ENCODE assay signal across 8 cellular contexts in the genomic region with DNA sequence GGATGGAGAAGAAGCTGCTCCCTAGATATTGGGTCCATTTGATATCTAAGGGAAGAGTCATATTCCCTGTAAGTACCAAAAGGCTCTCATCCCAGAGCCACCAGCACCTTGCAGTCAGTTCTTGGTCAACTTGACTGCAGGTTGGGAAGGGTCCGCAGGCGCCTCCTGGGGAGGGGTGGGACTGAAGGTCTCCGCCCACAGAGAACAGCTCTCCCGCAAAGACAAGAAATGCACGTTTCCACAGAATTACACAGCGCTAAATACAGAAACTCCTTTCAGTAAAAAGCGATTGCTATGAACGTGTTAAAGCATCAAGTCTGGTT. TPM values are rescaled to one million over a fixed set of nuclear protein-coding genes. Genes with fewer than 3 reads are reported as not detected.
A peak's percentile ranks its signal among the peaks of the same experiment; 100 is the strongest.
DNase-seq lines count a peak whose midpoint lies in the region; ATAC-seq and TF ChIP-seq lines count a peak whose summit lies in the region.

No MANE protein-coding gene starts in this region.

- H3K27me3 ChIP-seq in CD8-positive, alpha-beta memory T cell (ENCODE audit: insufficient read depth, low read length, poor library complexity, severe bottlenecking) = no peaks in the 10 kb centered on the region
- H3K27me3 ChIP-seq in PC-3 (ENCODE audit: low read length) = no peaks in the 10 kb centered on the region
- H3K27me3 ChIP-seq in ovary = no peaks in the 10 kb centered on the region

- H3K4me3 ChIP-seq in CD8-positive, alpha-beta memory T cell (ENCODE audit: low read length) = peak overlapping the region; percentile 67
- H3K4me3 ChIP-seq in PC-3 (ENCODE audit: low read length) = peak overlapping the region; percentile 79
- peak overlapping the region; percentile 89 for H3K4me3 ChIP-seq in ovary

- TSS peak; percentile 74 for BruUV-seq in PC-3 (replicated peaks; lab: Mats Ljungman, UMichigan)

- H2AFZ ChIP-seq in PC-3 (ENCODE audit: low read length) = peak overlapping the region; percentile 87

- peak overlapping the region; percentile 99 for H3K4me2 ChIP-seq in PC-3 (ENCODE audit: low read length)

- peaks cover 0 to 13% (median 0%) of the 10 kb centered on the region in 3 donors for H3K36me3 Mint-ChIP-seq in CD8-positive, alpha-beta memory T cell

- no peaks in the 10 kb centered on the region for H3K9me2 ChIP-seq in PC-3 (replicated peaks; ENCODE audit: low read length)

- TF ChIP-seq POLR2A in ovary (IDR thresholded peaks at IDR 0.05) = no peak

- H3K4me1 ChIP-seq in CD8-positive, alpha-beta memory T cell (ENCODE audit: insufficient read depth, low read length) = peaks cover 37% of the 10 kb centered on the region
- peaks cover 17% of the 10 kb centered on the region for H3K4me1 ChIP-seq in PC-3 (ENCODE audit: insufficient read depth, low read length)
- peaks cover 4% of the 10 kb centered on the region for H3K4me1 ChIP-seq in ovary (ENCODE audit: insufficient read depth)

- peak overlapping the region; percentile 85 to 96 (median 93) for H3K27ac Mint-ChIP-seq in CD8-positive, alpha-beta memory T cell

- POLR2A ChIA-PET in CD8-positive, alpha-beta memory T cell (lab: Charles Lee) = interaction anchor here (0.6 to 5.0 kb wide), 10 partner anchors 9 to 508 kb away, joined by 3 to 46 read pairs (median 8); partner anchors contain the start of genes ACD, ATP6V0D1, CARMIL2 and PARD6A
- POLR2A ChIA-PET in PC-3 (lab: Charles Lee; ENCODE audit: unreplicated experiment) (interaction anchor here (0.8 kb wide), 1 partner anchor 98 kb away, joined by 3 read pairs; the partner anchor contains the start of gene ACD), GM10248 (lab: Yijun Ruan, JAX) (interaction anchor here (0.5 to 2.1 kb wide), 7 partner anchors 14 to 510 kb away, joined by 3 to 9 read pairs (median 4); partner anchors contain the start of gene ATP6V0D1)

- ATAC-seq in PC-3 (no peak), HG02678 (IDR thresholded peaks at IDR 0.05; ENCODE audit: unreplicated experiment) (no peak)

- intact Hi-C loops in PC-3 (cut with micrococcal nuclease) = no loop called here
- intact Hi-C loops in ovary (cut with DNase I) = loop anchor here in 3 of 4 donors (5.0 kb wide), 4 partner anchors 79 to 106 kb away; partner anchors contain the start of genes AGRP (in 1 of the 3), ATP6V0D1 (in 1 of the 3), C16orf86 (in 1 of the 3) and CARMIL2 (in 1 of the 3)

- H3K27me3 Mint-ChIP-seq in CD8-positive, alpha-beta memory T cell = no peaks in the 10 kb centered on the region

- H3K9ac ChIP-seq in PC-3 (ENCODE audit: low read length) = peak overlapping the region; percentile 98

- H3K27ac ChIP-seq in CD8-positive, alpha-beta memory T cell (ENCODE audit: low read depth, low read length) = peak overlapping the region; percentile 78
- H3K27ac ChIP-seq in PC-3 (ENCODE audit: low read length) (peak overlapping the region; percentile 74), epithelial cell of prostate (peak overlapping the region; percentile 97), ovary (peak overlapping the region; percentile 98)

- H4K20me1 ChIP-seq in PC-3 (ENCODE audit: low read length) = peaks cover 23% of the 10 kb centered on the region

- DNase-seq in CD8-positive, alpha-beta memory T cell = no peak
- DNase-seq in PC-3 = no peak
- DNase-seq in epithelial cell of prostate (ENCODE audit: low read depth, low spot score) = no peak
- peak in 1 of 5 donors; percentile 36 for DNase-seq in ovary
- no peak for DNase-seq in GM10248 (ENCODE audit: extremely low spot score)
- DNase-seq in effector CD4-positive, alpha-beta T cell = no peak
- DNase-seq in dermis blood vessel endothelial cell = no peak

- TF ChIP-seq CTCF in PC-3 (conservative IDR thresholded peaks at IDR 0.05; ENCODE audit: low read depth, low read length) (no peak), ovary (IDR thresholded peaks at IDR 0.05) (no peak), GM10248 (IDR thresholded peaks at IDR 0.05; ENCODE audit: control extremely low read depth, extremely low read depth, low read depth, missing control alignments) (no peak)

- H3K79me2 ChIP-seq in PC-3 (ENCODE audit: low read length) = peaks cover 36% of the 10 kb centered on the region

- WGBS in ovary, 3 donors = 2 to 10% (median 7%) methylated on average over 8 of the region's 8 CpGs

- H3K4me3 Mint-ChIP-seq in CD8-positive, alpha-beta memory T cell = peak overlapping the region; percentile 87 to 98 (median 88)

- H3K9me3 Mint-ChIP-seq in CD8-positive, alpha-beta memory T cell = no peaks in the 10 kb centered on the region

- H3K4me1 Mint-ChIP-seq in CD8-positive, alpha-beta memory T cell = peaks cover 34 to 58% (median 48%) of the 10 kb centered on the region in 3 donors

- H3F3A ChIP-seq in PC-3 (ENCODE audit: low read length, unreplicated experiment) = no peaks in the 10 kb centered on the region

- CTCF ChIA-PET in CD8-positive, alpha-beta memory T cell (lab: Charles Lee) = interaction anchor here (0.9 to 6.8 kb wide), 14 partner anchors 10 to 107 kb away, joined by 3 to 164 read pairs (median 6); partner anchors contain the start of genes C16orf86, CARMIL2 and PARD6A
- CTCF ChIA-PET in PC-3 (lab: Charles Lee) (interaction anchor here (2.3 to 2.5 kb wide), 2 partner anchors 14 to 40 kb away, joined by 17 to 19 read pairs; no protein-coding TSS in a partner anchor), GM10248 (lab: Yijun Ruan, JAX) (interaction anchor here (0.9 to 11.4 kb wide), 29 partner anchors 10 to 255 kb away, joined by 3 to 206 read pairs (median 7); partner anchors contain the start of genes ACD, ATP6V0D1, C16orf86 and CARMIL2)

- no peaks in the 10 kb centered on the region for H3K36me3 ChIP-seq in CD8-positive, alpha-beta memory T cell (ENCODE audit: insufficient read depth, low read length)
- H3K36me3 ChIP-seq in PC-3 (ENCODE audit: low read depth, low read length) (no peaks in the 10 kb centered on the region), ovary (no peaks in the 10 kb centered on the region)

- no peaks in the 10 kb centered on the region for H3K9me3 ChIP-seq in CD8-positive, alpha-beta memory T cell (ENCODE audit: low read length)
- H3K9me3 ChIP-seq in PC-3 (ENCODE audit: low read length) = no peaks in the 10 kb centered on the region
- H3K9me3 ChIP-seq in ovary = no peaks in the 10 kb centered on the region

- TF ChIP-seq EP300 in ovary (IDR thresholded peaks at IDR 0.05) = no peak

RNA-seq across cellular contexts. Expression of gene CTCF, which starts 0.9 kb away (rescaled TPM):
- 10 to 100 TPM; 65.4 to 67.4 TPM for total RNA-seq in CD8-positive, alpha-beta memory T cell
- polyA plus RNA-seq in CD8-positive, alpha-beta memory T cell = 66.4 TPM
- 30.3 and 34.7 TPM in 2 replicates for total RNA-seq in PC-3 (2014; rRNA removed)
- total RNA-seq in ovary = 10 to 100 TPM; 21.0 to 47.6 (median 42.2) TPM
- 10 to 100 TPM; 26.8 to 48.4 TPM for polyA plus RNA-seq in ovary
- total RNA-seq in dermis blood vessel endothelial cell = 30.3 and 36.3 TPM in 2 replicates

RNA-seq across cellular contexts. Expression of gene RIPOR1, which starts 32.8 kb away (rescaled TPM):
- 10 to 100 TPM; 23.2 to 27.4 TPM for total RNA-seq in CD8-positive, alpha-beta memory T cell
- polyA plus RNA-seq in CD8-positive, alpha-beta memory T cell = 6.1 TPM
- total RNA-seq in PC-3 (2014; rRNA removed) (14.8 and 30.8 TPM in 2 replicates), ovary (10 to 100 TPM; 22.3 to 96.3 (median 85.6) TPM), dermis blood vessel endothelial cell (74.9 and 149 TPM in 2 replicates)
- polyA plus RNA-seq in ovary = 10 to 100 TPM; 31.9 to 38.7 TPM
